Comparison of ENCODE assay signal across 21 cellular contexts in the genomic region with DNA sequence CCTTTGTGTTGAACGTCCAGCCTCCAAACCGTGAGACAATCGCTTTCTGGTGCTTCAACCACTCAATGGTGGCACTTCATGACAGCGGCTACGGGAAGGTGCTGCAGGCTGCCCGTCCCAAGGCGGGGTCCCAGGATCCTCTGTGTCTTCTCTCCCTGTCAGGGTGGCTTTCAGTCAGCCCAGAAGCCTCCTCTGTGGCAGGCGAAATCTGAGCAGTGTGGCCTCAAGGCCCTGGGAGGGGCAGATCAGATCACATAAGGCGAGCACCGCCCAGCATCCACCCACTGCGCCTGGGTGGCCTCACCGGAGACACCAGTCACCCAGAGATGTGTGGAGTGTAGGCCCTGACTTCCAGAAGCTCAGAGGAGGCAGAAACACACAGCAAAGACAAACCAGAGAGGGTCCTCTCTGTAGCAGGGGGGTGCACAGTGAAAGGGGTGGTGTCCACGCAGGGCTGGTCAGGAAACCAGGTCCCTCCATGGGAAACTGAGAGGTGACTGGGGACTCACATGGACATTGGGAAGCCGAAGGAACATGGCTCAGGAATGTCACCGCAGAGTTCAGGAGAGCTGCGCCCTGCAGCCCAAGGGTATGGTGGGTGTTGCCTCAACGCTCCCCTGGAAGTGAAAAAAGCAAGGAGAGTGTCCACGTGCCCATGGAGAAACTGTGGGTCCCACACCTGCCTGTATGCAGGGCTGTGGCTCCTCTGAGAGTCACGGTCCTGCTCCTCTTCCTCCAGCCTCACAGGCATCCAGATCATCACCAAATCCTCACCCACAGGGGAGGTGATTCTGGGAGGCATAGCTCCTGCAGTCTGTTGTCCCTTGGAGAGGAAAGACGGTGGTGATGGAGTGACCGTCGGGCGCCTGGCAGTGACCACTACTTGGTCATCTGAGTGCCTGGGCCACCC.
A peak's percentile ranks its signal among the peaks of the same experiment; 100 is the strongest.
DNase-seq lines count a peak whose midpoint lies in the region; ATAC-seq, FAIRE-seq and TF ChIP-seq lines count a peak whose summit lies in the region.
"Had no signal": no experiment of that assay in that cellular context is flagged by ENCODE, and none has a peak within 500 bp of the region (broad histone marks: within the 10 kb centered on the region; RNA-seq: fewer than 3 reads in every experiment).

No MANE protein-coding gene starts in this region.

- no peak overlapping the region for H3K4ac ChIP-seq in H9 (ENCODE audit: low read depth, low read length)

- no CpG with 5 or more reads among the region's 23 CpGs for WGBS in H9 (ENCODE audit: extremely low coverage, insufficient read length, low lambda C conversion rate)

- H3K27ac ChIP-seq in H9 (ENCODE audit: insufficient read length, low read depth, low read length): no peak overlapping the region
- H3K27ac ChIP-seq: 22Rv1, A549, C4-2B had no signal

- H3K23ac ChIP-seq in H9 (ENCODE audit: insufficient read length, low read depth, low read length): no peak overlapping the region

- H2BK15ac ChIP-seq in H9 (ENCODE audit: low read depth, low read length): no peak overlapping the region

- no peaks in the 10 kb centered on the region for H3K9me3 Mint-ChIP-seq in activated CD8-positive, alpha-beta memory T cell treated with anti-CD3 and anti-CD28 coated beads, Interleukin-2, amount 10 ng/mL, durations not matched to agents 7 days and 5 days (ENCODE audit: low read depth)
- no peaks in the 10 kb centered on the region; a peak in 1 of 5 replicates for H3K9me3 Mint-ChIP-seq in H9
- no peaks in the 10 kb centered on the region for H3K9me3 Mint-ChIP-seq in effector memory CD8-positive, alpha-beta T cell
- H3K9me3 Mint-ChIP-seq: CD4-positive, alpha-beta T cell had no signal

- no peak overlapping the region for H2BK120ac ChIP-seq in H9 (ENCODE audit: low read depth, low read length, poor library complexity, severe bottlenecking)

- H2BK20ac ChIP-seq in H9 (ENCODE audit: low read depth, low read length, poor library complexity, severe bottlenecking): no peak overlapping the region

- peak; percentile 43 for DNase-seq in activated CD8-positive, alpha-beta memory T cell treated with anti-CD3 and anti-CD28 coated beads for 24 hours
- no peak for DNase-seq in activated CD8-positive, alpha-beta memory T cell treated with anti-CD3 and anti-CD28 coated beads, Interleukin-2, amount 10 ng/mL, durations not matched to agents 7 days and 5 days
- peak; percentile 27 for DNase-seq in H9
- no peak for DNase-seq in effector memory CD8-positive, alpha-beta T cell
- peak; percentile 24 for DNase-seq in left lobe of liver (ENCODE audit: low spot score)
- DNase-seq in activated effector memory CD4-positive, alpha-beta T cell treated with Interleukin-2 at 50 U/mL for 16 hours: no peak
- no peak for DNase-seq in frontal cortex (ENCODE audit: low spot score in 2 of 2)
- DNase-seq: AML-193; Caco-2; CD4-positive, alpha-beta T cell; DMS153; DMS79; GDM1; GOT3 had no signal

- CTCF ChIA-PET in activated CD8-positive, alpha-beta memory T cell treated with anti-CD3 and anti-CD28 coated beads, Interleukin-2, amount 10 ng/mL, durations not matched to agents 7 days and 5 days (lab: Charles Lee): interaction anchor here (1.5 kb wide), 1 partner anchor 8 kb away, joined by 4 read pairs; no protein-coding TSS in a partner anchor

- H4K20me1 ChIP-seq in H9 (ENCODE audit: control insufficient read depth, insufficient read depth, insufficient read length): no peaks in the 10 kb centered on the region

- H3K79me1 ChIP-seq in H9 (ENCODE audit: insufficient read depth, low read depth, low read length, poor library complexity, severe bottlenecking): no peaks in the 10 kb centered on the region

- H4K91ac ChIP-seq in H9 (ENCODE audit: insufficient read length, low read depth, low read length): no peak overlapping the region

- no peak for FAIRE-seq in frontal cortex (lab: Jason Lieb, UNC)
- FAIRE-seq: A549, GM12892, GM18507 had no signal

- H3K79me2 ChIP-seq in H9 (ENCODE audit: insufficient read depth, low read length): no peaks in the 10 kb centered on the region

- H3K27me3 Mint-ChIP-seq in activated CD8-positive, alpha-beta memory T cell treated with anti-CD3 and anti-CD28 coated beads, Interleukin-2, amount 10 ng/mL, durations not matched to agents 7 days and 5 days: no peaks in the 10 kb centered on the region
- H3K27me3 Mint-ChIP-seq in H9 (ENCODE audit: low read depth): peaks cover 2% of the 10 kb centered on the region; the same call in 1 of the 2 replicates
- peaks cover 0 to 15% of the 10 kb centered on the region in 2 donors for H3K27me3 Mint-ChIP-seq in effector memory CD8-positive, alpha-beta T cell
- H3K27me3 Mint-ChIP-seq: CD4-positive, alpha-beta T cell had no signal

- peaks cover 5% of the 10 kb centered on the region for H3K4me1 Mint-ChIP-seq in activated CD8-positive, alpha-beta memory T cell treated with anti-CD3 and anti-CD28 coated beads, Interleukin-2, amount 10 ng/mL, durations not matched to agents 7 days and 5 days
- peaks cover 16 to 18% of the 10 kb centered on the region in 2 experiments for H3K4me1 Mint-ChIP-seq in H9
- peaks cover 20 to 28% of the 10 kb centered on the region in 2 donors for H3K4me1 Mint-ChIP-seq in effector memory CD8-positive, alpha-beta T cell (ENCODE audit: low read depth in 2 of 2)

- no peak overlapping the region for H2BK5ac ChIP-seq in H9 (ENCODE audit: insufficient read length, low read length)

- no peak for TF ChIP-seq CTCF in H9 (conservative IDR thresholded peaks at IDR 0.05)

- H3K36me3 Mint-ChIP-seq in activated CD8-positive, alpha-beta memory T cell treated with anti-CD3 and anti-CD28 coated beads, Interleukin-2, amount 10 ng/mL, durations not matched to agents 7 days and 5 days: no peaks in the 10 kb centered on the region
- H3K36me3 Mint-ChIP-seq in H9 (ENCODE audit: insufficient read depth in 1 of 3, low read depth in 3 of 3): no peaks in the 10 kb centered on the region
- H3K36me3 Mint-ChIP-seq in effector memory CD8-positive, alpha-beta T cell (ENCODE audit: insufficient read depth): no peaks in the 10 kb centered on the region

- no peak overlapping the region for H3K4me3 Mint-ChIP-seq in activated CD8-positive, alpha-beta memory T cell treated with anti-CD3 and anti-CD28 coated beads, Interleukin-2, amount 10 ng/mL, durations not matched to agents 7 days and 5 days
- no peak overlapping the region for H3K4me3 Mint-ChIP-seq in H9
- H3K4me3 Mint-ChIP-seq in effector memory CD8-positive, alpha-beta T cell: no peak overlapping the region
- H3K4me3 Mint-ChIP-seq: CD4-positive, alpha-beta T cell had no signal

- H3K27me3 ChIP-seq in H9 (ENCODE audit: insufficient read depth, low read length): no peaks in the 10 kb centered on the region

- no peak overlapping the region for H3K4me2 ChIP-seq in H9 (ENCODE audit: insufficient read depth, insufficient read length, low read length)
- H3K4me2 ChIP-seq: A549 had no signal

- no peak overlapping the region for H3T11ph ChIP-seq in H9 (ENCODE audit: low read length)

- ATAC-seq in activated CD8-positive, alpha-beta memory T cell treated with anti-CD3 and anti-CD28 coated beads, Interleukin-2, amount 10 ng/mL, durations not matched to agents 7 days and 5 days: no peak
- ATAC-seq in effector memory CD8-positive, alpha-beta T cell (replicated peaks): no peak
- ATAC-seq in left lobe of liver (no peak), HG03565 (IDR thresholded peaks at IDR 0.05; ENCODE audit: unreplicated experiment) (no peak)
- ATAC-seq: A549 had no signal

- H3K9me3 ChIP-seq in H9 (ENCODE audit: control insufficient read depth, low read depth, low read length): no peaks in the 10 kb centered on the region
- H3K9me3 ChIP-seq: A549, Caco-2, HAP-1 had no signal

- H2AFZ ChIP-seq in H9 (ENCODE audit: low read length): no peak overlapping the region

- no peak overlapping the region for H3K27ac Mint-ChIP-seq in activated CD8-positive, alpha-beta memory T cell treated with anti-CD3 and anti-CD28 coated beads, Interleukin-2, amount 10 ng/mL, durations not matched to agents 7 days and 5 days
- no peak overlapping the region for H3K27ac Mint-ChIP-seq in H9
- H3K27ac Mint-ChIP-seq in effector memory CD8-positive, alpha-beta T cell: peak overlapping the region; percentile 44 to 69
- H3K27ac Mint-ChIP-seq: CD4-positive, alpha-beta T cell had no signal

- H2BK12ac ChIP-seq in H9 (ENCODE audit: insufficient read length, low read depth, low read length): no peak overlapping the region

- H3K56ac ChIP-seq in H9 (ENCODE audit: insufficient read length, low read depth, low read length): no peak overlapping the region

- no peak overlapping the region for H4K5ac ChIP-seq in H9 (ENCODE audit: insufficient read length, low read depth, low read length)

- H3K4me1 ChIP-seq in H9 (ENCODE audit: insufficient read depth, low read length): no peaks in the 10 kb centered on the region; the same call in 1 of the 2 replicates
- H3K4me1 ChIP-seq: Caco-2, HAP-1 had no signal

- no peaks in the 10 kb centered on the region for H3K23me2 ChIP-seq in H9 (ENCODE audit: insufficient read length, low read depth, low read length, poor library complexity, severe bottlenecking)

- no peak overlapping the region for H2AK5ac ChIP-seq in H9 (ENCODE audit: insufficient read length, low read length)

- no peak overlapping the region for H3K9ac ChIP-seq in H9 (ENCODE audit: extremely low read depth, insufficient read length, low read length)

- H3K18ac ChIP-seq in H9 (ENCODE audit: insufficient read length, low read depth, low read length): no peak overlapping the region

- H4K8ac ChIP-seq in H9 (replicated peaks; ENCODE audit: insufficient read length, low read depth, low read length): no peak overlapping the region

- no peak overlapping the region; the same call in 1 of the 2 replicates for H3K14ac ChIP-seq in H9 (ENCODE audit: insufficient read depth, low read length)

Comparison
In these comparisons a context has a peak if more than half of its experiments do, and no peak if none do; other contexts are left out.
1. DNase-seq: peak in activated CD8-positive, alpha-beta memory T cell treated with anti-CD3 and anti-CD28 coated beads for 24 hours (single experiment), H9 (single experiment) and left lobe of liver (single experiment); none in activated CD8-positive, alpha-beta memory T cell treated with anti-CD3 and anti-CD28 coated beads, Interleukin-2, amount 10 ng/mL, durations not matched to agents 7 days and 5 days (single experiment), effector memory CD8-positive, alpha-beta T cell (0 of 3), activated effector memory CD4-positive, alpha-beta T cell treated with Interleukin-2 at 50 U/mL for 16 hours (single experiment) and frontal cortex (0 of 2).
2. H3K27ac Mint-ChIP-seq: peak in effector memory CD8-positive, alpha-beta T cell (2 of 2); none in activated CD8-positive, alpha-beta memory T cell treated with anti-CD3 and anti-CD28 coated beads, Interleukin-2, amount 10 ng/mL, durations not matched to agents 7 days and 5 days (single experiment) and H9 (0 of 3).